In the genomic region with DNA sequence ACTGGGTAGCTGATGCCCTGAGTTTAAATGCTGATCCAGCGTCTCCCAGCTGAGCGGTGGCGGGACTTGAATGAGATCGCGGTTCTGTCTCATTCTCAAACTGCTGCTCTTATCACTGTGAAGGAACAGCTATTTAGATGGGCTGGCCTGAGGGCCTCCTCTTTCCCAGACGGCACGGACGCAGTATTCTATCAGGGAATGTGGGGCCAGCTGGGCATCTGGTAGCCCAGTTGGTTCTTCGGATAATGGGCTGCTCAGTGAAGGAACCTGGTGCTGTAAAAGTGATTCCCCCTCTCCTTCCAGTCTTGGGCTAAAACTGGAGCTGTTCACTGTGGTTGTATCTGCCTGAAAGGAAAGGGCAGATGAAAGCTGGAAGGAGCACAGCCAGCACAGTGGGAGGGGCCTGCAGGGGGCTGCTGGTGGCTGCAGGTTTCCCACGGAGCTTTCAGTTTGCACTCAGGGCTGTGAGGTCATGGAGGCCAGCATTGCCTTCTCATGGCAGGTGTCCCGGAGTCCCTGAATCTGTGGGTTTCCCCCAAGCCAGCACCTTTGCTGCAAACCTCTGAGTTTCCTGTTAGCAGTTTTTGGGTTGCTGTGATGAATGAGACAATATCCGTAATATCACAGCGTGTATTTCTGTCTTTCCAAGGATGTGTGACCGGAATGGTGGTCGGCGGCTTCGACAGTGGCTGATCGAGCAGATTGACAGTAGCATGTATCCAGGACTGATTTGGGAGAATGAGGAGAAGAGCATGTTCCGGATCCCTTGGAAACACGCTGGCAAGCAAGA, we compare ENCODE assay signal across 9 cellular contexts. TPM values are rescaled to one million over a fixed set of nuclear protein-coding genes. Genes with fewer than 3 reads are reported as not detected.
DNase-seq lines count a peak whose midpoint lies in the region; ATAC-seq and TF ChIP-seq lines count a peak whose summit lies in the region.
"Had no signal": no experiment of that assay in that cellular context is flagged by ENCODE, and none has a peak within 500 bp of the region (broad histone marks: within the 10 kb centered on the region; RNA-seq: fewer than 3 reads in every experiment).

No MANE protein-coding gene starts in this region.

- H3K4me1 ChIP-seq in effector memory CD4-positive, alpha-beta T cell (ENCODE audit: control insufficient read depth, insufficient read depth, low read length, poor library complexity, severe bottlenecking), result peaks cover 17% of the 10 kb centered on the region
- H3K4me1 ChIP-seq in uterus, result peaks cover 0 to 8% of the 10 kb centered on the region in 2 donors

- ATAC-seq in GM18499 (IDR thresholded peaks at IDR 0.05; ENCODE audit: insufficient read depth, unreplicated experiment) (peak; percentile 45), HG02571 (IDR thresholded peaks at IDR 0.05; ENCODE audit: unreplicated experiment) (peak; percentile 57)

- H3K27ac ChIP-seq in effector memory CD4-positive, alpha-beta T cell (ENCODE audit: insufficient read depth, low read length, poor library complexity, severe bottlenecking), result no peak overlapping the region
- no peak overlapping the region for H3K27ac ChIP-seq in uterus

- H3K36me3 ChIP-seq in effector memory CD4-positive, alpha-beta T cell (ENCODE audit: control insufficient read depth, insufficient read depth, low read length), result no peaks in the 10 kb centered on the region
- no peaks in the 10 kb centered on the region for H3K36me3 ChIP-seq in uterus

- TF ChIP-seq POLR2A in uterus (IDR thresholded peaks at IDR 0.05), result no peak

- no peak for TF ChIP-seq CTCF in uterus (IDR thresholded peaks at IDR 0.05)

- peaks cover 22% of the 10 kb centered on the region for H3K27me3 ChIP-seq in effector memory CD4-positive, alpha-beta T cell (replicated peaks; ENCODE audit: control insufficient read depth, insufficient read depth, low read length, poor library complexity, severe bottlenecking)
- peaks cover 0 to 7% of the 10 kb centered on the region in 2 donors for H3K27me3 ChIP-seq in uterus

- no peaks in the 10 kb centered on the region for H3K9me3 ChIP-seq in effector memory CD4-positive, alpha-beta T cell (ENCODE audit: control insufficient read depth, low read length)
- no peaks in the 10 kb centered on the region for H3K9me3 ChIP-seq in uterus

- intact Hi-C loops in uterus (cut with DNase I; ENCODE audit: low total_unique reads), result no loop called here

- peak; percentile 5 for DNase-seq in T follicular helper cell (ENCODE audit: low read depth)
- DNase-seq in effector memory CD4-positive, alpha-beta T cell, result peak; percentile 17 to 29 (median 17)
- DNase-seq in NCI-H2107 (lab: John Stamatoyannopoulos, UW), result no peak
- DNase-seq in uterus, result no peak
- no peak for DNase-seq in ureter (ENCODE audit: low spot score)
- no peak for DNase-seq in NCI-H1048 (lab: John Stamatoyannopoulos, UW)

- H3K4me3 ChIP-seq in effector memory CD4-positive, alpha-beta T cell (ENCODE audit: insufficient read depth, low read depth, low read length, poor library complexity, severe bottlenecking), result peak overlapping the region; percentile 32
- no peak overlapping the region for H3K4me3 ChIP-seq in uterus

RNA-seq across cellular contexts. Expression of gene IRF8, which starts 3.6 kb away (rescaled TPM):
- 10 to 100 TPM in 1 of 4 donors, 1 to 10 TPM in 2, not detected in 1; 3.7 to 17.3 (median 3.8) TPM for total RNA-seq in uterus
- 9.5 TPM for total RNA-seq in ureter
- total RNA-seq: fibroblast of lung had no signal

Comparison
In these comparisons a context has a peak if more than half of its experiments do, and no peak if none do; other contexts are left out.
1. DNase-seq: peak in T follicular helper cell (single experiment) and effector memory CD4-positive, alpha-beta T cell (3 of 3); none in NCI-H2107 (single experiment), uterus (0 of 2), ureter (single experiment) and NCI-H1048 (single experiment).